1 cellular context compared by ENCODE assay signal in the genomic region with DNA sequence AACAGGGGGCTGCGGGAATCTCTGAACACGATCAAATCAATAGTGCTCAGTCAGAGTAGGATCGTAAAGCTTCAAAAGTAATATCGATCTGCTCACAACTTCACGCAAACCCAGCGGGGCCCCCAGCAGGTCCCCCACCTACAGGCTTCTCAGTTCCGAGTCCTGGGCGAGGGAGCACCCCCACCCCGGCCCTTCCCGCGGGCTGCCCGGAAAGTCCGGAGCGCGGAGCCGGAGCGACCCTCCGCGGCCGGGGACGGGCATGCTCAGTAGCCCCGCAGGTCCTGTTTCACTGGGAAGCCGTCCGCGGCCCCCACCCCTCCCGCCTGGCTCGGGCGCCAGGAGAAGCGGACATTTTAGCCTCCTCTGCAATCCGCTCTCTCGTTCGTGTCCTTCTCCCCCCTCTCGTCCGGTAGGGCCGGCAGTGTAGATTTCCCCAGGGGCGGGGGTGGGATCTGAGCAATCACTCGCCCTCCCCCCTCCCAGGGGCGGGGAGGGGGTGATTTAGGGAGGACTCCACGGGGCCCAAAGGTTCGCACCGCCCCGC.
TF ChIP-seq lines count a peak whose summit lies in the region.

No MANE protein-coding gene starts in this region.

TF ChIP-seq in K562, 482 proteins besides CTCF, POLR2A, EP300 and RAD21 (continued from another document):
- TF ChIP-seq, protein P1, sequence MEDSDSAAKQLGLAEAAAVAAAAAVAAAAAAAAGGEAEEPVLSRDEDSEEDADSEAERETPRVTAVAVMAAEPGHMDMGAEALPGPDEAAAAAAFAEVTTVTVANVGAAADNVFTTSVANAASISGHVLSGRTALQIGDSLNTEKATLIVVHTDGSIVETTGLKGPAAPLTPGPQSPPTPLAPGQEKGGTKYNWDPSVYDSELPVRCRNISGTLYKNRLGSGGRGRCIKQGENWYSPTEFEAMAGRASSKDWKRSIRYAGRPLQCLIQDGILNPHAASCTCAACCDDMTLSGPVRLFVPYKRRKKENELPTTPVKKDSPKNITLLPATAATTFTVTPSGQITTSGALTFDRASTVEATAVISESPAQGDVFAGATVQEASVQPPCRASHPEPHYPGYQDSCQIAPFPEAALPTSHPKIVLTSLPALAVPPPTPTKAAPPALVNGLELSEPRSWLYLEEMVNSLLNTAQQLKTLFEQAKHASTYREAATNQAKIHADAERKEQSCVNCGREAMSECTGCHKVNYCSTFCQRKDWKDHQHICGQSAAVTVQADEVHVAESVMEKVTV (CRISPR knock-in tag; IDR thresholded peaks at IDR 0.05), result peak; percentile 46
- TF ChIP-seq RB1 (IDR thresholded peaks at IDR 0.05; ENCODE audit: low read depth) (peak; percentile 90), ZNF780A (CRISPR knock-in tag; IDR thresholded peaks at IDR 0.05) (no peak), HEY1 (CRISPR knock-in tag; IDR thresholded peaks at IDR 0.05; ENCODE audit: borderline replicate concordance) (no peak), ZNF12 (CRISPR knock-in tag; IDR thresholded peaks at IDR 0.05) (no peak), RBM22 (IDR thresholded peaks at IDR 0.05; ENCODE audit: low read depth, low read length, poor library complexity, severe bottlenecking) (peak; percentile 37), HIVEP1 (CRISPR knock-in tag; IDR thresholded peaks at IDR 0.05) (no peak), ZNF146 (CRISPR knock-in tag; IDR thresholded peaks at IDR 0.05; ENCODE audit: unreplicated experiment) (peak; percentile 2), CBX3 (IDR thresholded peaks at IDR 0.05; ENCODE audit: borderline replicate concordance in 1 of 2, low read length in 2 of 2) (peak in 1 of 2 experiments; percentile 28; a peak in 1 of 3 replicates), RBM39 (optimal IDR thresholded peaks at IDR 0.05; ENCODE audit: low read depth, low read length) (no peak), BHLHE40 (IDR thresholded peaks at IDR 0.05; ENCODE audit: low read length) (no peak), NBN (IDR thresholded peaks at IDR 0.05; ENCODE audit: low read depth) (no peak; the same call in 1 of the 2 replicates), TAF7 (tag; IDR thresholded peaks at IDR 0.05) (peak; percentile 63; the same call in 1 of the 2 replicates), HDAC3 (IDR thresholded peaks at IDR 0.05; ENCODE audit: borderline replicate concordance, partially characterized antibody) (peak; percentile 50), TAF1 (IDR thresholded peaks at IDR 0.05; ENCODE audit: control insufficient read depth, extremely low read depth, insufficient read depth, low read length, severe bottlenecking) (peak; percentile 64), EWSR1 (IDR thresholded peaks at IDR 0.05; ENCODE audit: borderline replicate concordance, low read depth, partially characterized antibody) (no peak), ZNF232 (CRISPR knock-in tag; IDR thresholded peaks at IDR 0.05) (0 out of 2 replicates have a peak, but pooled peaks have one; percentile 22), ZNF384 (IDR thresholded peaks at IDR 0.05; ENCODE audit: low read depth, low read length) (peak; percentile 71), HCFC1 (IDR thresholded peaks at IDR 0.05; ENCODE audit: low read depth, low read length) (peak; percentile 53), ZNF24 (IDR thresholded peaks at IDR 0.05) (no peak), TBP (optimal IDR thresholded peaks at IDR 0.05; ENCODE audit: low read depth, low read length) (peak; percentile 74), ZNF717 (CRISPR knock-in tag; IDR thresholded peaks at IDR 0.05) (no peak), SIX5 (IDR thresholded peaks at IDR 0.05; ENCODE audit: borderline replicate concordance in 1 of 2, insufficient read depth in 1 of 2, low read depth in 1 of 2, low read length in 2 of 2) (no peak), POLR2AphosphoS2 (IDR thresholded peaks at IDR 0.05; ENCODE audit: low read length) (no peak; the same call in 1 of the 2 replicates), IRF2 (CRISPR knock-in tag; IDR thresholded peaks at IDR 0.05) (no peak), TEAD4 (IDR thresholded peaks at IDR 0.05; ENCODE audit: low read length) (peak; percentile 27; the same call in 1 of the 2 replicates), TEAD4 (CRISPR knock-in tag; IDR thresholded peaks at IDR 0.05; ENCODE audit: borderline replicate concordance) (no peak), FOXA1 (IDR thresholded peaks at IDR 0.05; ENCODE audit: borderline replicate concordance) (no peak), ARID2 (IDR thresholded peaks at IDR 0.05) (no peak)
- TF ChIP-seq, protein P2, sequence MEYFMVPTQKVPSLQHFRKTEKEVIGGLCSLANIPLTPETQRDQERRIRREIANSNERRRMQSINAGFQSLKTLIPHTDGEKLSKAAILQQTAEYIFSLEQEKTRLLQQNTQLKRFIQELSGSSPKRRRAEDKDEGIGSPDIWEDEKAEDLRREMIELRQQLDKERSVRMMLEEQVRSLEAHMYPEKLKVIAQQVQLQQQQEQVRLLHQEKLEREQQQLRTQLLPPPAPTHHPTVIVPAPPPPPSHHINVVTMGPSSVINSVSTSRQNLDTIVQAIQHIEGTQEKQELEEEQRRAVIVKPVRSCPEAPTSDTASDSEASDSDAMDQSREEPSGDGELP (CRISPR knock-in tag; IDR thresholded peaks at IDR 0.05; ENCODE audit: borderline replicate concordance), result peak; percentile 79
- TF ChIP-seq, protein P3, sequence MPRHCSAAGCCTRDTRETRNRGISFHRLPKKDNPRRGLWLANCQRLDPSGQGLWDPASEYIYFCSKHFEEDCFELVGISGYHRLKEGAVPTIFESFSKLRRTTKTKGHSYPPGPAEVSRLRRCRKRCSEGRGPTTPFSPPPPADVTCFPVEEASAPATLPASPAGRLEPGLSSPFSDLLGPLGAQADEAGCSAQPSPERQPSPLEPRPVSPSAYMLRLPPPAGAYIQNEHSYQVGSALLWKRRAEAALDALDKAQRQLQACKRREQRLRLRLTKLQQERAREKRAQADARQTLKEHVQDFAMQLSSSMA (CRISPR knock-in tag; IDR thresholded peaks at IDR 0.05), result no peak
- TF ChIP-seq, protein P4, sequence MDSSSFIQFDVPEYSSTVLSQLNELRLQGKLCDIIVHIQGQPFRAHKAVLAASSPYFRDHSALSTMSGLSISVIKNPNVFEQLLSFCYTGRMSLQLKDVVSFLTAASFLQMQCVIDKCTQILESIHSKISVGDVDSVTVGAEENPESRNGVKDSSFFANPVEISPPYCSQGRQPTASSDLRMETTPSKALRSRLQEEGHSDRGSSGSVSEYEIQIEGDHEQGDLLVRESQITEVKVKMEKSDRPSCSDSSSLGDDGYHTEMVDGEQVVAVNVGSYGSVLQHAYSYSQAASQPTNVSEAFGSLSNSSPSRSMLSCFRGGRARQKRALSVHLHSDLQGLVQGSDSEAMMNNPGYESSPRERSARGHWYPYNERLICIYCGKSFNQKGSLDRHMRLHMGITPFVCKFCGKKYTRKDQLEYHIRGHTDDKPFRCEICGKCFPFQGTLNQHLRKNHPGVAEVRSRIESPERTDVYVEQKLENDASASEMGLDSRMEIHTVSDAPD (CRISPR knock-in tag; IDR thresholded peaks at IDR 0.05), result no peak
